In genomic region chr16:73399486-73399885, GRCh38 we compare ENCODE assay signal across 24 cellular contexts.
DNase-seq lines count a peak whose midpoint lies in the region; ATAC-seq, FAIRE-seq and TF ChIP-seq lines count a peak whose summit lies in the region.
"Had no signal": no experiment of that assay in that cellular context is flagged by ENCODE, and none has a peak within 500 bp of the region (broad histone marks: within the 10 kb centered on the region; RNA-seq: fewer than 3 reads in every experiment).

No MANE protein-coding gene starts in this region.

- H3K27ac Mint-ChIP-seq in CD8-positive, alpha-beta memory T cell = no peak overlapping the region
- H3K27ac Mint-ChIP-seq: CD4-positive, alpha-beta T cell; T-helper 1 cell treated with Interleukin-12 subunit alpha and Interleukin-12 subunit beta and Interleukin-4 antibody, amounts not matched to agents 30 μg/mL and 1 μg/mL, for 36 hours had no signal

- H3K4me3 Mint-ChIP-seq in CD8-positive, alpha-beta memory T cell = no peak overlapping the region
- H3K4me3 Mint-ChIP-seq: CD4-positive, alpha-beta T cell; T-helper 1 cell treated with Interleukin-12 subunit alpha and Interleukin-12 subunit beta and Interleukin-4 antibody, amounts not matched to agents 30 μg/mL and 1 μg/mL, for 36 hours had no signal

- DNase-seq in GM12865 (ENCODE audit: low read depth) = peak; percentile 17
- peak; percentile 74 for DNase-seq in RCC 7860 (ENCODE audit: low spot score)
- DNase-seq in mesendoderm = no peak
- DNase-seq in Right ventricle myocardium inferior (ENCODE audit: missing footprints) = no peak
- no peak for DNase-seq in CD8-positive, alpha-beta memory T cell
- DNase-seq in amniotic stem cell (lab: John Stamatoyannopoulos, UW) = no peak
- DNase-seq: Caco-2; CD4-positive, alpha-beta T cell; Kasumi-1; NCI-H1092 treated with DMSO at 0.1 percent for 48 hours; NCI-H1436; NCI-H187; NCI-H2171 treated with DMSO at 0.1 percent for 48 hours; NCI-H345; NCI-H524 treated with DMSO at 0.1 percent for 48 hours; SHP77 treated with DMSO at 0.1 percent for 48 hours had no signal

- no peak overlapping the region for H3K27ac ChIP-seq in BLaER1
- H3K27ac ChIP-seq in mesendoderm (ENCODE audit: low read depth, low read length) = no peak overlapping the region
- no peak overlapping the region for H3K27ac ChIP-seq in CD8-positive, alpha-beta memory T cell (ENCODE audit: low read depth, low read length)
- H3K27ac ChIP-seq: RWPE1, SK-N-MC had no signal

- H3K36me3 Mint-ChIP-seq in CD8-positive, alpha-beta memory T cell = no peaks in the 10 kb centered on the region

- H3K4me3 ChIP-seq in BLaER1 (no peak overlapping the region), GM12865 (ENCODE audit: low read depth, low read length) (no peak overlapping the region), mesendoderm (ENCODE audit: low read length) (no peak overlapping the region)
- no peak overlapping the region for H3K4me3 ChIP-seq in CD8-positive, alpha-beta memory T cell (ENCODE audit: low read length)
- H3K4me3 ChIP-seq: K562, SK-N-MC had no signal

- TF ChIP-seq CTCF in GM12865 (IDR thresholded peaks at IDR 0.05; ENCODE audit: insufficient read depth, low read depth, low read length, missing control alignments) = no peak

- H3K9me3 Mint-ChIP-seq in CD8-positive, alpha-beta memory T cell = peaks cover 0 to 7% (median 2%) of the 10 kb centered on the region in 5 donors
- H3K9me3 Mint-ChIP-seq: CD4-positive, alpha-beta T cell; T-helper 1 cell treated with Interleukin-12 subunit alpha and Interleukin-12 subunit beta and Interleukin-4 antibody, amounts not matched to agents 30 μg/mL and 1 μg/mL, for 36 hours had no signal

- H3K4ac ChIP-seq in mesendoderm (ENCODE audit: low read depth, low read length) = no peak overlapping the region

- H3K9ac ChIP-seq in BLaER1 (no peak overlapping the region), mesendoderm (ENCODE audit: low read length) (no peak overlapping the region)

- no peaks in the 10 kb centered on the region for H3K27me3 Mint-ChIP-seq in CD8-positive, alpha-beta memory T cell
- H3K27me3 Mint-ChIP-seq: CD4-positive, alpha-beta T cell had no signal

- peak; percentile 90 for FAIRE-seq in RCC 7860 (lab: Jason Lieb, UNC)
- FAIRE-seq: HepG2, K562 had no signal

- H3K4me1 Mint-ChIP-seq in CD8-positive, alpha-beta memory T cell = no peaks in the 10 kb centered on the region

- no peaks in the 10 kb centered on the region for H4K20me1 ChIP-seq in BLaER1

- H3K4me2 ChIP-seq in BLaER1 = peak overlapping the region; percentile 55
- no peak overlapping the region for H3K4me2 ChIP-seq in mesendoderm (ENCODE audit: low read length)

- H3K36me3 ChIP-seq in BLaER1 (no peaks in the 10 kb centered on the region), mesendoderm (ENCODE audit: control insufficient read depth, insufficient read depth, low read length) (no peaks in the 10 kb centered on the region)
- no peaks in the 10 kb centered on the region for H3K36me3 ChIP-seq in CD8-positive, alpha-beta memory T cell (ENCODE audit: insufficient read depth, low read length)

- no peak overlapping the region for H4K5ac ChIP-seq in mesendoderm (ENCODE audit: low read length)

- WGBS in mesendoderm (ENCODE audit: extremely low coverage, insufficient coverage, low lambda C conversion rate) = no CpG with 5 or more reads among the region's 5 CpGs

- POLR2A ChIA-PET in CD8-positive, alpha-beta memory T cell (lab: Charles Lee) = no interaction called here

- CTCF ChIA-PET in CD8-positive, alpha-beta memory T cell (lab: Charles Lee) = no interaction called here

- peak overlapping the region; percentile 14 for H2AK5ac ChIP-seq in mesendoderm (ENCODE audit: low read length)

- no peaks in the 10 kb centered on the region for H3K79me2 ChIP-seq in mesendoderm (ENCODE audit: control insufficient read depth, insufficient read depth, low read length)

- no peak overlapping the region for H3K18ac ChIP-seq in mesendoderm (ENCODE audit: low read length)

- ATAC-seq in Right ventricle myocardium inferior (no peak), HG03457 (IDR thresholded peaks at IDR 0.05; ENCODE audit: unreplicated experiment) (no peak)
- ATAC-seq: HCT116, HepG2, K562 had no signal

- H2BK15ac ChIP-seq in mesendoderm (replicated peaks; ENCODE audit: low read depth) = no peak overlapping the region

- H4K8ac ChIP-seq in mesendoderm (ENCODE audit: low read depth, low read length) = no peak overlapping the region

- intact Hi-C loops in Right ventricle myocardium inferior (cut with DNase I) = no loop called here

- no peak overlapping the region for H3K56ac ChIP-seq in mesendoderm (ENCODE audit: low read length)

- H3K79me1 ChIP-seq in mesendoderm (ENCODE audit: low read length) = no peaks in the 10 kb centered on the region

- no peak overlapping the region for H3K23ac ChIP-seq in mesendoderm (ENCODE audit: low read length)

- H2BK5ac ChIP-seq in mesendoderm (ENCODE audit: low read length) = no peak overlapping the region

- no peaks in the 10 kb centered on the region for H3K27me3 ChIP-seq in BLaER1
- no peaks in the 10 kb centered on the region for H3K27me3 ChIP-seq in mesendoderm (ENCODE audit: insufficient read depth, low read length, poor library complexity)
- no peaks in the 10 kb centered on the region for H3K27me3 ChIP-seq in CD8-positive, alpha-beta memory T cell (ENCODE audit: insufficient read depth, low read length, poor library complexity, severe bottlenecking)

- H3K4me1 ChIP-seq in BLaER1 (peaks cover 17% of the 10 kb centered on the region), mesendoderm (ENCODE audit: control insufficient read depth, low read depth, low read length) (peaks cover 5% of the 10 kb centered on the region)
- H3K4me1 ChIP-seq in CD8-positive, alpha-beta memory T cell (ENCODE audit: insufficient read depth, low read length) = no peaks in the 10 kb centered on the region
- H3K4me1 ChIP-seq: Caco-2 had no signal

- no peaks in the 10 kb centered on the region for H3K9me3 ChIP-seq in BLaER1
- H3K9me3 ChIP-seq in CD8-positive, alpha-beta memory T cell (ENCODE audit: low read length) = no peaks in the 10 kb centered on the region
- H3K9me3 ChIP-seq: Caco-2 had no signal

- H2BK120ac ChIP-seq in mesendoderm (ENCODE audit: low read depth, low read length) = no peak overlapping the region

Comparison
In these comparisons a context has a peak if more than half of its experiments do, and no peak if none do; other contexts are left out.
1. DNase-seq: peak in GM12865 (single experiment) and RCC 7860 (single experiment); none in mesendoderm (single experiment), Right ventricle myocardium inferior (single experiment), CD8-positive, alpha-beta memory T cell (0 of 5) and amniotic stem cell (single experiment).